7 cellular contexts compared by ENCODE assay signal in the genomic region with DNA sequence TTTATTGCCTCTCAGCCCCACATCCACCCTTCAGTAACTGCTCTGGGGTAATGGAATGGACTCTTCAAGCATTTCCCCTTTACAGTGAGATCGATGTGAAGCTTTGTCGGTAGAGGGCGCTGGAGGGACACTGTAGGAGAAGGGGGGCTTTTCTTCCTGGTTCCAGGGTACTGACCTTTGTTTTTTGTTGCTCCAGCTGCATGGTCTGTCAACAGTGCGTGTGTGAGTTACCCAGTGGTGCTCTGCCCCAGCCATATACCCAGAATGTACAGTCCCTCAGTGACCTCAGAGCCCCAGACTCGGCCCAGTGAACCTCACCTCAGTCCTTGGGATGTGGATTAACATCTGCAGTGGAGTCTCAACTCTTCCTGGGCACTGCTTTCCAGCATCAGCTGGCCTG.
DNase-seq lines count a peak whose midpoint lies in the region; ATAC-seq, FAIRE-seq and TF ChIP-seq lines count a peak whose summit lies in the region.

No MANE protein-coding gene starts in this region.

- H3K4me2 ChIP-seq in OCI-LY7 (ENCODE audit: low read length), result no peak overlapping the region

- H3K9me2 ChIP-seq in OCI-LY7 (ENCODE audit: insufficient read depth, low read length), result no peaks in the 10 kb centered on the region

- peak; percentile 23 for DNase-seq in G401 (ENCODE audit: low spot score)
- peak; percentile 70 for DNase-seq in OCI-LY7 (ENCODE audit: low spot score)
- peak; percentile 54 for DNase-seq in brain microvascular endothelial cell
- DNase-seq in kidney, result peak; percentile 43
- DNase-seq in stimulated activated CD8-positive, alpha-beta memory T cell treated with anti-CD3 and anti-CD28 coated beads, Interleukin-4, amount 100 ng/mL, for 24 hours (ENCODE audit: low read depth), result peak; percentile 28

- ATAC-seq in HG02938 (IDR thresholded peaks at IDR 0.05; ENCODE audit: unreplicated experiment), result peak; percentile 65
- ATAC-seq in HG03159 (IDR thresholded peaks at IDR 0.05; ENCODE audit: unreplicated experiment), result no peak

- H3K9me3 ChIP-seq in OCI-LY7 (ENCODE audit: low read length) (no peaks in the 10 kb centered on the region), kidney (ENCODE audit: control insufficient read depth in 1 of 2, low read length in 2 of 2) (no peaks in the 10 kb centered on the region)

- no peaks in the 10 kb centered on the region for H3K79me2 ChIP-seq in OCI-LY7 (ENCODE audit: insufficient read depth, low read depth, low read length)

- H3K27me3 ChIP-seq in brain microvascular endothelial cell (replicated peaks), result no peaks in the 10 kb centered on the region

- H3K27ac ChIP-seq in OCI-LY7 (ENCODE audit: low read depth, low read length, poor library complexity, severe bottlenecking), result no peak overlapping the region
- no peak overlapping the region for H3K27ac ChIP-seq in brain microvascular endothelial cell
- H3K27ac ChIP-seq in kidney (ENCODE audit: low read depth in 2 of 2, low read length in 2 of 2), result no peak overlapping the region

- FAIRE-seq in kidney (lab: Jason Lieb, UNC), result no peak

- BruUV-seq in OCI-LY7 (replicated peaks; lab: Mats Ljungman, UMichigan), result no TSS peak

- H4K20me1 ChIP-seq in OCI-LY7 (ENCODE audit: insufficient read depth, low read length), result no peaks in the 10 kb centered on the region

- H2AFZ ChIP-seq in OCI-LY7 (ENCODE audit: low read length), result 0 out of 2 replicates have a peak overlapping the region, but pooled peaks have one; percentile 32

- intact Hi-C loops in OCI-LY7 (cut with micrococcal nuclease; ENCODE audit: unreplicated experiment), result loop anchor here (1.0 kb wide), 1 partner anchor 267 kb away; no protein-coding TSS in a partner anchor
- intact Hi-C loops in kidney (cut with DNase I), result no loop called here

- H3K9ac ChIP-seq in kidney (ENCODE audit: low read length in 2 of 2), result no peak overlapping the region

- no peaks in the 10 kb centered on the region for H3K4me1 ChIP-seq in OCI-LY7 (ENCODE audit: insufficient read depth, low read length, poor library complexity, severe bottlenecking)
- no peaks in the 10 kb centered on the region for H3K4me1 ChIP-seq in kidney (ENCODE audit: control insufficient read depth in 1 of 2, insufficient read depth in 1 of 2, low read depth in 1 of 2, low read length in 2 of 2)

- TF ChIP-seq CTCF in OCI-LY7 (conservative IDR thresholded peaks at IDR 0.05; ENCODE audit: low read length) (peak; percentile 87), brain microvascular endothelial cell (IDR thresholded peaks at IDR 0.05; ENCODE audit: low read depth, low read length, missing control alignments) (peak; percentile 92), kidney (IDR thresholded peaks at IDR 0.05; ENCODE audit: borderline replicate concordance, extremely low read depth, insufficient read depth) (peak; percentile 54)

- CTCF ChIA-PET in OCI-LY7 (lab: Charles Lee; ENCODE audit: unreplicated experiment), result interaction anchor here (0.6 kb wide), 1 partner anchor 278 kb away, joined by 3 read pairs; no protein-coding TSS in a partner anchor

- in situ Hi-C loops in G401 (cut with HindIII; ENCODE audit: low sequenced_read_pairs), result no loop called here
- in situ Hi-C loops in brain microvascular endothelial cell (cut with HindIII; ENCODE audit: low pct_ligation_motif_present, low sequenced_read_pairs), result loop anchor here (25.0 kb wide), 1 partner anchor 259 kb away; no protein-coding TSS in a partner anchor

- H3K36me3 ChIP-seq in OCI-LY7 (ENCODE audit: insufficient read depth, low read length) (no peaks in the 10 kb centered on the region), brain microvascular endothelial cell (replicated peaks) (no peaks in the 10 kb centered on the region), kidney (ENCODE audit: control insufficient read depth in 1 of 2, insufficient read depth in 2 of 2, low read length in 2 of 2) (no peaks in the 10 kb centered on the region)

- no peak overlapping the region for H3K4me3 ChIP-seq in OCI-LY7 (ENCODE audit: low read depth, low read length, poor library complexity, severe bottlenecking)
- no peak overlapping the region for H3K4me3 ChIP-seq in brain microvascular endothelial cell (ENCODE audit: low read depth, low read length)
- no peak overlapping the region for H3K4me3 ChIP-seq in kidney (ENCODE audit: low read length in 2 of 2)

- POLR2A ChIA-PET in OCI-LY7 (lab: Charles Lee), result no interaction called here
